In genomic region chr10:91251430-91252056, GRCh38 we compare ENCODE assay signal across 8 cellular contexts. TPM values are rescaled to one million over a fixed set of nuclear protein-coding genes. Genes with fewer than 3 reads are reported as not detected.
DNase-seq lines count a peak whose midpoint lies in the region; ATAC-seq and TF ChIP-seq lines count a peak whose summit lies in the region.

No MANE protein-coding gene starts in this region.

- BruUV-seq in IMR-90 (replicated peaks; lab: Mats Ljungman, UMichigan), result no TSS peak

- DNase-seq in T-helper 2 cell (peak in 4 of 5 experiments; percentile 14 to 70 (median 30)), IMR-90 (peak; percentile 62), RWPE1 (ENCODE audit: low spot score) (peak; percentile 58), Right ventricle myocardium superior (no peak), prostate gland (ENCODE audit: low spot score) (peak; percentile 45)
- no peak for DNase-seq in T-helper 2 cell treated with Interferon-gamma antibody and Interleukin-4, amounts not matched to agents 5 μg/mL and 100 μg/mL, for 36 hours (ENCODE audit: low spot score)
- DNase-seq in activated naive CD8-positive, alpha-beta T cell treated with anti-CD3 and anti-CD28 coated beads for 36 hours, result peak; percentile 38

- H3K36me3 ChIP-seq in IMR-90 (ENCODE audit: control insufficient read depth, insufficient read depth, low read length), result peaks cover 5% of the 10 kb centered on the region
- no peaks in the 10 kb centered on the region for H3K36me3 ChIP-seq in prostate gland

- in situ Hi-C loops in IMR-90 (cut with MboI; ENCODE audit: low sequenced_read_pairs), result no loop called here

- H2BK120ac ChIP-seq in IMR-90 (ENCODE audit: low read depth, low read length), result no peak overlapping the region

- POLR2A ChIA-PET in IMR-90 (lab: Charles Lee; ENCODE audit: unreplicated experiment) (no interaction called here), RWPE1 (lab: Yijun Ruan, JAX; ENCODE audit: low non-redundant PET) (no interaction called here)

- no peaks in the 10 kb centered on the region for H4K20me1 ChIP-seq in IMR-90 (ENCODE audit: insufficient read depth, low read length)

- H2AK9ac ChIP-seq in IMR-90 (replicated peaks; ENCODE audit: low read depth, low read length, poor library complexity), result no peak overlapping the region

- H2BK20ac ChIP-seq in IMR-90 (ENCODE audit: low read depth, low read length), result no peak overlapping the region

- H3K56ac ChIP-seq in IMR-90 (ENCODE audit: extremely low read depth, insufficient read depth, low read length), result no peak overlapping the region

- peak; percentile 38; the same call in 1 of the 2 replicates for TF ChIP-seq POLR2A in IMR-90 (IDR thresholded peaks at IDR 0.05; ENCODE audit: low read depth, low read length)
- no peak for TF ChIP-seq POLR2A in prostate gland (IDR thresholded peaks at IDR 0.05)

- peaks cover 8% of the 10 kb centered on the region for H3K4me1 Mint-ChIP-seq in T-helper 2 cell treated with Interferon-gamma antibody and Interleukin-4, amounts not matched to agents 5 μg/mL and 100 μg/mL, for 36 hours (ENCODE audit: low read depth)
- H3K4me1 Mint-ChIP-seq in activated naive CD8-positive, alpha-beta T cell treated with anti-CD3 and anti-CD28 coated beads for 36 hours, result peaks cover 6% of the 10 kb centered on the region

- no peak overlapping the region for H4K5ac ChIP-seq in IMR-90 (ENCODE audit: low read depth, low read length)

- no peak overlapping the region for H3K14ac ChIP-seq in IMR-90 (replicated peaks; ENCODE audit: low read depth, low read length)

- H3K9me1 ChIP-seq in IMR-90 (ENCODE audit: insufficient read depth, low read length), result peaks cover 5% of the 10 kb centered on the region; the same call in 1 of the 2 replicates

- no peak overlapping the region for H3K4me2 ChIP-seq in IMR-90 (ENCODE audit: low read depth, low read length)

- H2BK15ac ChIP-seq in IMR-90 (ENCODE audit: low read depth, low read length), result no peak overlapping the region

- H3K9ac ChIP-seq in IMR-90 (ENCODE audit: low read depth, low read length), result no peak overlapping the region

- no peak overlapping the region for H3K4me3 ChIP-seq in IMR-90 (ENCODE audit: insufficient read depth, low read depth, low read length)
- H3K4me3 ChIP-seq in prostate gland, result no peak overlapping the region

- no peaks in the 10 kb centered on the region for H3K27me3 Mint-ChIP-seq in T-helper 2 cell treated with Interferon-gamma antibody and Interleukin-4, amounts not matched to agents 5 μg/mL and 100 μg/mL, for 36 hours (ENCODE audit: low read depth)
- H3K27me3 Mint-ChIP-seq in activated naive CD8-positive, alpha-beta T cell treated with anti-CD3 and anti-CD28 coated beads for 36 hours, result no peaks in the 10 kb centered on the region

- H2BK5ac ChIP-seq in IMR-90 (ENCODE audit: low read depth, low read length, poor library complexity, severe bottlenecking), result no peak overlapping the region

- H3K4me1 ChIP-seq in IMR-90 (ENCODE audit: control insufficient read depth, insufficient read depth, low read length) (peaks cover 2% of the 10 kb centered on the region; the same call in 1 of the 2 replicates), prostate gland (replicated peaks) (no peaks in the 10 kb centered on the region)

- TF ChIP-seq CTCF in IMR-90 (conservative IDR thresholded peaks at IDR 0.05; ENCODE audit: low read depth, low read length), result peak; percentile 96
- TF ChIP-seq CTCF in RWPE1 (conservative IDR thresholded peaks at IDR 0.05; ENCODE audit: low read depth), result peak; percentile 94
- peak; percentile 74 to 91 (median 86) for TF ChIP-seq CTCF in prostate gland (IDR thresholded peaks at IDR 0.05)

- no peak overlapping the region for H3K27ac Mint-ChIP-seq in T-helper 2 cell treated with Interferon-gamma antibody and Interleukin-4, amounts not matched to agents 5 μg/mL and 100 μg/mL, for 36 hours
- H3K27ac Mint-ChIP-seq in activated naive CD8-positive, alpha-beta T cell treated with anti-CD3 and anti-CD28 coated beads for 36 hours, result no peak overlapping the region

- H4K91ac ChIP-seq in IMR-90 (ENCODE audit: insufficient read depth, low read depth, low read length), result no peak overlapping the region

- H3K27me3 ChIP-seq in IMR-90 (ENCODE audit: control insufficient read depth, insufficient read depth, low read length) (no peaks in the 10 kb centered on the region), prostate gland (replicated peaks; ENCODE audit: insufficient read depth) (no peaks in the 10 kb centered on the region)

- TF ChIP-seq RAD21 in IMR-90 (IDR thresholded peaks at IDR 0.05; ENCODE audit: low read length), result peak; percentile 96

- H3K36me3 Mint-ChIP-seq in T-helper 2 cell treated with Interferon-gamma antibody and Interleukin-4, amounts not matched to agents 5 μg/mL and 100 μg/mL, for 36 hours (ENCODE audit: low read depth), result peaks cover 41% of the 10 kb centered on the region
- peaks cover 32% of the 10 kb centered on the region for H3K36me3 Mint-ChIP-seq in activated naive CD8-positive, alpha-beta T cell treated with anti-CD3 and anti-CD28 coated beads for 36 hours

- ATAC-seq in IMR-90 (ENCODE audit: low read depth), result peak; percentile 76
- ATAC-seq in Right ventricle myocardium superior (ENCODE audit: poor library complexity), result peak; percentile 81
- ATAC-seq in GM21576 (IDR thresholded peaks at IDR 0.05; ENCODE audit: unreplicated experiment), result no peak

- H3K79me1 ChIP-seq in IMR-90 (ENCODE audit: low read depth in 1 of 2, low read length in 2 of 2), result peaks cover 0 to 5% of the 10 kb centered on the region in 2 experiments; a peak in 2 of 4 replicates

- H3K9me3 Mint-ChIP-seq in T-helper 2 cell treated with Interferon-gamma antibody and Interleukin-4, amounts not matched to agents 5 μg/mL and 100 μg/mL, for 36 hours, result peaks cover 9% of the 10 kb centered on the region
- no peaks in the 10 kb centered on the region for H3K9me3 Mint-ChIP-seq in activated naive CD8-positive, alpha-beta T cell treated with anti-CD3 and anti-CD28 coated beads for 36 hours

- H2AK5ac ChIP-seq in IMR-90 (ENCODE audit: low read depth, low read length), result no peak overlapping the region

- no peak overlapping the region for H4K8ac ChIP-seq in IMR-90 (ENCODE audit: low read depth in 2 of 2, low read length in 2 of 2)

- H3K18ac ChIP-seq in IMR-90 (ENCODE audit: low read depth, low read length), result no peak overlapping the region

- H3K4me3 Mint-ChIP-seq in T-helper 2 cell treated with Interferon-gamma antibody and Interleukin-4, amounts not matched to agents 5 μg/mL and 100 μg/mL, for 36 hours, result no peak overlapping the region
- H3K4me3 Mint-ChIP-seq in activated naive CD8-positive, alpha-beta T cell treated with anti-CD3 and anti-CD28 coated beads for 36 hours, result no peak overlapping the region

- no peak overlapping the region for H2AFZ ChIP-seq in IMR-90 (replicated peaks; ENCODE audit: low read length, poor library complexity)

- H3K9me3 ChIP-seq in IMR-90 (ENCODE audit: control insufficient read depth, insufficient read depth, low read length) (peaks cover 4% of the 10 kb centered on the region), prostate gland (no peaks in the 10 kb centered on the region)

- H3K23ac ChIP-seq in IMR-90 (ENCODE audit: low read depth, low read length), result no peak overlapping the region

- dilution Hi-C loops in IMR-90 (cut with HindIII; ENCODE audit: low sequenced_read_pairs, unreplicated experiment), result loop anchor here (25.0 kb wide), 1 partner anchor 364 kb away; no protein-coding TSS in a partner anchor

- no peak overlapping the region for H3K4ac ChIP-seq in IMR-90 (ENCODE audit: low read depth, low read length)

- CTCF ChIA-PET in IMR-90 (lab: Yijun Ruan, JAX), result interaction anchor here (0.6 to 3.3 kb wide), 17 partner anchors 12 to 371 kb away, joined by 3 to 12 read pairs (median 4); no protein-coding TSS in a partner anchor
- CTCF ChIA-PET in RWPE1 (lab: Yijun Ruan, JAX), result interaction anchor here (0.6 to 3.2 kb wide), 20 partner anchors 10 to 542 kb away, joined by 3 to 30 read pairs (median 4); no protein-coding TSS in a partner anchor

- no peak overlapping the region for H3K27ac ChIP-seq in IMR-90 (ENCODE audit: insufficient read depth, low read length)
- H3K27ac ChIP-seq in RWPE1, result no peak overlapping the region
- H3K27ac ChIP-seq in prostate gland, result no peak overlapping the region

- intact Hi-C loops in IMR-90 (cut with micrococcal nuclease) (loop anchor here (1.0 to 5.0 kb wide), 6 partner anchors 89 to 371 kb away; no protein-coding TSS in a partner anchor), Right ventricle myocardium superior (cut with DNase I) (loop anchor here (5.0 kb wide), 3 partner anchors 164 to 339 kb away; no protein-coding TSS in a partner anchor), prostate gland (cut with DNase I) (loop anchor here (2.0 to 5.0 kb wide), 3 partner anchors 164 to 339 kb away; no protein-coding TSS in a partner anchor)

TF ChIP-seq in IMR-90, 13 proteins besides CTCF, POLR2A, EP300 and RAD21:
- TF ChIP-seq MXI1 (IDR thresholded peaks at IDR 0.05; ENCODE audit: borderline replicate concordance, low read depth, low read length) (no peak), SMC3 (IDR thresholded peaks at IDR 0.05; ENCODE audit: low read depth, low read length) (peak; percentile 97)

RNA-seq across cellular contexts. Expression of gene PCGF5, which starts 31.1 kb away (rescaled TPM):
- total RNA-seq in IMR-90 (2012; rRNA removed), result 18.1 and 31.9 TPM in 2 replicates
- polyA plus RNA-seq in IMR-90 (2012; rRNA removed), result 8.3 and 9.0 TPM in 2 replicates
- polyA plus RNA-seq in IMR-90 (2012; cell fraction: cytosol; rRNA removed), result 3.6 and 4.7 TPM in 2 replicates
- polyA plus RNA-seq in IMR-90 (2012; cell fraction: nucleus; rRNA removed; ENCODE audit: low replicate concordance), result 1.9 and 10.4 TPM in 2 replicates
- 10 to 100 TPM; 41.2 to 44.1 TPM for total RNA-seq in activated naive CD8-positive, alpha-beta T cell treated with anti-CD3 and anti-CD28 coated beads for 36 hours
- 56.0 TPM for total RNA-seq in Right ventricle myocardium superior
- total RNA-seq in prostate gland, result 10 to 100 TPM; 35.7 to 41.3 TPM

Comparison
In these comparisons a context has a peak if more than half of its experiments do, and no peak if none do; other contexts are left out.
1. DNase-seq: peak in T-helper 2 cell (4 of 5), IMR-90 (single experiment), RWPE1 (single experiment), activated naive CD8-positive, alpha-beta T cell treated with anti-CD3 and anti-CD28 coated beads for 36 hours (single experiment) and prostate gland (single experiment); none in T-helper 2 cell treated with Interferon-gamma antibody and Interleukin-4, amounts not matched to agents 5 μg/mL and 100 μg/mL, for 36 hours (single experiment) and Right ventricle myocardium superior (single experiment).
2. Peak in every context shown above with its lines, with median percentiles within 50 percentile points of each other: CTCF ChIP-seq.